Comparison of ENCODE assay signal across 1 cellular context in the genomic region with DNA sequence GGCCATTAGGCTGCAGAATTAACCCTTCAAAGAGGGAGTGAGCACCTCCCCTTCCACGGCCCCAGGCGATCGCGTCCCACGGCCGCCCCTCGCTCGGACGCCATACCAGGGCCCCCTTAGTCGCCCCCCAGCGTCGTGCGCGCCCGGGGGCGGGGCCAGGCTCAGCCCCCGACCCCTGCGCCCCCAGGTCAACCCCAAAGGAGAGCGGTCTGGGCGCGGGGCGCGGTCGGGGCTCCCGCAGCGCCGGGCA.
TF ChIP-seq lines count a peak whose summit lies in the region.

No MANE protein-coding gene starts in this region.

TF ChIP-seq in GM23338, 12 proteins besides CTCF, POLR2A, EP300 and RAD21 (continued from another document):
- TF ChIP-seq, protein P1, sequence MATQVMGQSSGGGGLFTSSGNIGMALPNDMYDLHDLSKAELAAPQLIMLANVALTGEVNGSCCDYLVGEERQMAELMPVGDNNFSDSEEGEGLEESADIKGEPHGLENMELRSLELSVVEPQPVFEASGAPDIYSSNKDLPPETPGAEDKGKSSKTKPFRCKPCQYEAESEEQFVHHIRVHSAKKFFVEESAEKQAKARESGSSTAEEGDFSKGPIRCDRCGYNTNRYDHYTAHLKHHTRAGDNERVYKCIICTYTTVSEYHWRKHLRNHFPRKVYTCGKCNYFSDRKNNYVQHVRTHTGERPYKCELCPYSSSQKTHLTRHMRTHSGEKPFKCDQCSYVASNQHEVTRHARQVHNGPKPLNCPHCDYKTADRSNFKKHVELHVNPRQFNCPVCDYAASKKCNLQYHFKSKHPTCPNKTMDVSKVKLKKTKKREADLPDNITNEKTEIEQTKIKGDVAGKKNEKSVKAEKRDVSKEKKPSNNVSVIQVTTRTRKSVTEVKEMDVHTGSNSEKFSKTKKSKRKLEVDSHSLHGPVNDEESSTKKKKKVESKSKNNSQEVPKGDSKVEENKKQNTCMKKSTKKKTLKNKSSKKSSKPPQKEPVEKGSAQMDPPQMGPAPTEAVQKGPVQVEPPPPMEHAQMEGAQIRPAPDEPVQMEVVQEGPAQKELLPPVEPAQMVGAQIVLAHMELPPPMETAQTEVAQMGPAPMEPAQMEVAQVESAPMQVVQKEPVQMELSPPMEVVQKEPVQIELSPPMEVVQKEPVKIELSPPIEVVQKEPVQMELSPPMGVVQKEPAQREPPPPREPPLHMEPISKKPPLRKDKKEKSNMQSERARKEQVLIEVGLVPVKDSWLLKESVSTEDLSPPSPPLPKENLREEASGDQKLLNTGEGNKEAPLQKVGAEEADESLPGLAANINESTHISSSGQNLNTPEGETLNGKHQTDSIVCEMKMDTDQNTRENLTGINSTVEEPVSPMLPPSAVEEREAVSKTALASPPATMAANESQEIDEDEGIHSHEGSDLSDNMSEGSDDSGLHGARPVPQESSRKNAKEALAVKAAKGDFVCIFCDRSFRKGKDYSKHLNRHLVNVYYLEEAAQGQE (IDR thresholded peaks at IDR 0.05; ENCODE audit: unreplicated experiment) = no peak
- no peak for TF ChIP-seq EZH2 (IDR thresholded peaks at IDR 0.05; ENCODE audit: low read depth, unreplicated experiment)
